In the genomic region with DNA sequence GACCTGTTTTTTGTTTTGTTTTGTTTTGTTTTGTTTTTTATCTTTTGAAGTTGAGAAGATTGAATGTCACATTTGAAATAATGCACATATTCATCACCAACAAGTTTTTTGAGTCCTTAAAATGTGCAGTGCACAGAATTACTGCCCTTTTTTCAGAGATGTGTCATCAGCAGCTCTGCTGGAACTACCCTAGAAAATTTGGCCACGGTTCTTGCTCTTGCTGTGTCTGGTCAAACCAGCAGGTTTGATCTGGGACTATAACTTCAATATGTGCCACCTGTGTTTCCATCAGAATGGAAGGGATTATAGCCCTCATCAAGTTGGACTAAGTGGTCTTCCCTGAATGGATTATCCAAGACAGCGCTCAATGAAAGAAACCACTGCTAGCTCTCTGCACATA, we compare ENCODE assay signal across 14 cellular contexts. TPM values are rescaled to one million over a fixed set of nuclear protein-coding genes. Genes with fewer than 3 reads are reported as not detected.
DNase-seq lines count a peak whose midpoint lies in the region; ATAC-seq and TF ChIP-seq lines count a peak whose summit lies in the region.
"Had no signal": no experiment of that assay in that cellular context is flagged by ENCODE, and none has a peak within 500 bp of the region (broad histone marks: within the 10 kb centered on the region; RNA-seq: fewer than 3 reads in every experiment).

No MANE protein-coding gene starts in this region.

- H3K79me2 ChIP-seq in GM23248 (ENCODE audit: insufficient read depth) = no peaks in the 10 kb centered on the region

- H3K4me3 Mint-ChIP-seq in activated CD4-positive, alpha-beta memory T cell treated with anti-CD3 and anti-CD28 coated beads for 36 hours = no peak overlapping the region

- H4K20me1 ChIP-seq in GM23248 (ENCODE audit: insufficient read depth) = no peaks in the 10 kb centered on the region

- no peaks in the 10 kb centered on the region for H3K36me3 Mint-ChIP-seq in activated CD4-positive, alpha-beta memory T cell treated with anti-CD3 and anti-CD28 coated beads for 36 hours

- H3K9me3 ChIP-seq in GM23248 (ENCODE audit: low read depth) = no peaks in the 10 kb centered on the region

- no peaks in the 10 kb centered on the region for H3K9me2 ChIP-seq in GM23248 (ENCODE audit: insufficient read depth)

- WGBS in GM23248 (ENCODE audit: low coverage in 1 of 2, low lambda C conversion rate in 2 of 2, missing lambda C conversion rate in 2 of 2), 2 experiments = 37 to 40% methylated on average over 2 of the region's 2 CpGs

- intact Hi-C loops in activated CD4-positive, alpha-beta memory T cell treated with anti-CD3 and anti-CD28 coated beads for 36 hours (cut with micrococcal nuclease) = no loop called here

- CTCF ChIA-PET in activated CD4-positive, alpha-beta memory T cell treated with anti-CD3 and anti-CD28 coated beads for 36 hours (lab: Charles Lee) = interaction anchor here (1.2 to 2.0 kb wide), 2 partner anchors 93 to 97 kb away, joined by 3 to 4 read pairs; no protein-coding TSS in a partner anchor

- H3K27ac ChIP-seq in GM23248 (no peak overlapping the region), foreskin keratinocyte (no peak overlapping the region)
- H3K27ac ChIP-seq: C4-2B had no signal

- peak; percentile 10 for ATAC-seq in foreskin keratinocyte

- H3K27me3 ChIP-seq in GM23248 (replicated peaks; ENCODE audit: insufficient read depth) (no peaks in the 10 kb centered on the region), foreskin keratinocyte (no peaks in the 10 kb centered on the region)
- H3K27me3 ChIP-seq: MG63 had no signal

- H3K27me3 Mint-ChIP-seq in activated CD4-positive, alpha-beta memory T cell treated with anti-CD3 and anti-CD28 coated beads for 36 hours = no peaks in the 10 kb centered on the region

- H3K4me3 ChIP-seq in GM23248 = no peak overlapping the region
- H3K4me3 ChIP-seq: MG63 had no signal

- no peak for TF ChIP-seq CTCF in foreskin keratinocyte (conservative IDR thresholded peaks at IDR 0.05)

- no peak overlapping the region for H3K4me2 ChIP-seq in GM23248 (ENCODE audit: unreplicated experiment)

- DNase-seq in AG08395 (ENCODE audit: low spot score) = peak; percentile 35
- DNase-seq in GM23248 = peak; percentile 62
- peak; percentile 54 for DNase-seq in cerebellar cortex (ENCODE audit: low spot score)
- no peak for DNase-seq in foreskin keratinocyte
- DNase-seq in stimulated activated naive CD4-positive, alpha-beta T cell treated with Interleukin-2 at 50 U/mL for 16 hours (lab: John Stamatoyannopoulos, UW) = no peak
- DNase-seq in NCI-H1694 (lab: John Stamatoyannopoulos, UW) = no peak
- DNase-seq in activated CD4-positive, alpha-beta memory T cell treated with anti-CD3 and anti-CD28 coated beads for 36 hours = no peak
- DNase-seq in NCI-H2196 (lab: John Stamatoyannopoulos, UW; ENCODE audit: unreplicated experiment) = no peak
- DNase-seq: MG63, NCI-H1092, NCI-H226, NCI-H526 treated with DMSO at 0.1 percent for 48 hours, OCI-M1 had no signal

- 0 out of 2 replicates have a peak, but pooled peaks cover 27% of the 10 kb centered on the region for H3K4me1 ChIP-seq in GM23248 (ENCODE audit: insufficient read depth)
- no peaks in the 10 kb centered on the region for H3K4me1 ChIP-seq in foreskin keratinocyte

- no peak overlapping the region for H2AFZ ChIP-seq in GM23248

- H3K4me1 Mint-ChIP-seq in activated CD4-positive, alpha-beta memory T cell treated with anti-CD3 and anti-CD28 coated beads for 36 hours (ENCODE audit: low read depth) = no peaks in the 10 kb centered on the region

- H3K9ac ChIP-seq in GM23248 = no peak overlapping the region

- no peak overlapping the region for H3K27ac Mint-ChIP-seq in activated CD4-positive, alpha-beta memory T cell treated with anti-CD3 and anti-CD28 coated beads for 36 hours

- POLR2A ChIA-PET in activated CD4-positive, alpha-beta memory T cell treated with anti-CD3 and anti-CD28 coated beads for 36 hours (lab: Charles Lee) = no interaction called here

- no peaks in the 10 kb centered on the region for H3K36me3 ChIP-seq in GM23248 (ENCODE audit: low read depth)
- H3K36me3 ChIP-seq: MG63 had no signal

- in situ Hi-C loops in GM23248 (cut with MboI) = no loop called here

- H3F3A ChIP-seq in GM23248 (ENCODE audit: insufficient read depth) = peaks cover 13% of the 10 kb centered on the region

- no peaks in the 10 kb centered on the region for H3K9me3 Mint-ChIP-seq in activated CD4-positive, alpha-beta memory T cell treated with anti-CD3 and anti-CD28 coated beads for 36 hours

RNA-seq across cellular contexts. Expression of a gene that starts 24.1 kb away (rescaled TPM):
- 200 and 213 TPM in 2 replicates for total RNA-seq in GM23248 (2014; rRNA removed; shearing (Covaris generic))
- polyA plus RNA-seq in GM23248 (2016; fragmentation: Nextera tagmentation; extraction: Ambion mirVana) (359 and 365 TPM in 2 replicates), foreskin keratinocyte (83.5 and 103 TPM in 2 replicates)
- 150 and 177 TPM in 2 replicates for total RNA-seq in foreskin keratinocyte
- 1 to 10 TPM; 3.9 to 4.6 TPM for total RNA-seq in activated CD4-positive, alpha-beta memory T cell treated with anti-CD3 and anti-CD28 coated beads for 36 hours

Comparison
In these comparisons a context has a peak if more than half of its experiments do, and no peak if none do; other contexts are left out.
1. DNase-seq: peak in AG08395 (single experiment), GM23248 (single experiment) and cerebellar cortex (single experiment); none in foreskin keratinocyte (0 of 2), stimulated activated naive CD4-positive, alpha-beta T cell treated with Interleukin-2 at 50 U/mL for 16 hours (single experiment), NCI-H1694 (single experiment), activated CD4-positive, alpha-beta memory T cell treated with anti-CD3 and anti-CD28 coated beads for 36 hours (single experiment) and NCI-H2196 (single experiment).
2. RNA of a gene that starts 24.1 kb away (total RNA-seq): 200 to 213 TPM in GM23248 and 150 to 177 TPM in foreskin keratinocyte; 3.9 to 4.6 TPM in activated CD4-positive, alpha-beta memory T cell treated with anti-CD3 and anti-CD28 coated beads for 36 hours; every median in the first group is over 10 times any median in the second.